8 cellular contexts compared by ENCODE assay signal in the genomic region with DNA sequence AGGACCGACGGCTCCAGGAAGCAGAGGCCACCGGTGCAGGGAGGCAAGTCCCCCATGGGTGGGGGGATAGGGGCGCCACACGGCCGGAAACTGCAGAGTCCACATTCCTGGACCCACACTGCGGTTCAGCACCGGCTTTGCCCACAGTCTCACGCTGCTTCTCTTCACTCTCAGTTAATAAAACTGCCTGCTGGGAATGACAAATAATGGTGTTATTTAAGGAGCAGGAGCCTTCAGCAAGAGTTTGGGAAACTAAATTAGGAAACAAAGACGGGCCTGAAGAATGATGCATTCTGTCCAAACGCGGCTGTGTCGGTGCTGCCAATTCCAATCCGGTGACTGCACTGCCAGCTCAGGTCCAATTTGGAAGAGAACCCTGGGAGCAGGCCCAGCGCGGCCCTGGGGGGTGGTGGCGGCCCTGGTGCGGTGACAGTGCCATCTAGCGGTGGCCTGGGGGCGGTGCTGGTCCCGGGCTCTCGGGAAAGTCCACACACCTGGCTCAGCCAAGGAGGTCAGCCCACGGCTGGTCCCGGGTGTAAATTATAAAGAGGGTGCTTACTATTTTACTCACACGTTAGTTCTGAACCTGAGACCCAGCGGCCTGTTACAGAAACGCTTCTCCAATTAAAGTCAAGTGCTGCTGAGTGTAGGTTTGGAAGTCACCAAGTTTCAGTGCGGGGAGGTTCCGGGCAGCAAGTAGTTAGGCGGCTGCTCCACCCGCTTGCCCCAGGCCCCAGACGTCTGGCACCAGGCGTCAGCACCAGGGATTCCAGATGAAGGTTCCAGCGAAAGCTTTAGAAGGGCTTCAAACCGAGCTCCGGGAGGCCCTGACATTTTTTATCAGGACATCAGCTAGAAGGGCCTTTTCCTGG.
DNase-seq lines count a peak whose midpoint lies in the region; ATAC-seq, FAIRE-seq and TF ChIP-seq lines count a peak whose summit lies in the region.

No MANE protein-coding gene starts in this region.

- CTCF ChIA-PET in A549 (lab: Yijun Ruan, JAX) = interaction anchor here (0.6 to 4.1 kb wide), 21 partner anchors 8 to 264 kb away, joined by 3 to 31 read pairs (median 5); no protein-coding TSS in a partner anchor
- CTCF ChIA-PET in OCI-LY7 (lab: Charles Lee; ENCODE audit: unreplicated experiment) = interaction anchor here (0.6 kb wide), 1 partner anchor 182 kb away, joined by 3 read pairs; no protein-coding TSS in a partner anchor

- H3K79me2 ChIP-seq in OCI-LY7 (ENCODE audit: insufficient read depth, low read depth, low read length) = no peaks in the 10 kb centered on the region

- peaks cover 7% of the 10 kb centered on the region; the same call in 2 of the 3 replicates for H3K4me1 ChIP-seq in A549
- no peaks in the 10 kb centered on the region for H3K4me1 ChIP-seq in OCI-LY7 (ENCODE audit: insufficient read depth, low read length, poor library complexity, severe bottlenecking)
- peaks cover 0 to 7% of the 10 kb centered on the region in 2 donors for H3K4me1 ChIP-seq in neuronal stem cell (ENCODE audit: control insufficient read depth in 2 of 2, insufficient read depth in 1 of 2, low read depth in 1 of 2, low read length in 2 of 2)
- peaks cover 0 to 15% (median 12%) of the 10 kb centered on the region in 4 donors for H3K4me1 ChIP-seq in stomach

- H2BK5ac ChIP-seq in neuronal stem cell (ENCODE audit: low read length) = no peak overlapping the region

- DNase-seq in A549 (ENCODE audit: low read depth in 1 of 2, low spot score in 1 of 2) = peak; percentile 48 to 85
- DNase-seq in OCI-LY7 (ENCODE audit: low spot score) = peak; percentile 19
- DNase-seq in activated effector memory CD4-positive, alpha-beta T cell treated with Interleukin-2 at 50 U/mL for 16 hours = peak; percentile 10
- peak; percentile 97 to 98 for DNase-seq in foreskin fibroblast
- peak; percentile 53 for DNase-seq in neuronal stem cell (ENCODE audit: low spot score)
- peak; percentile 77 for DNase-seq in stomach

- no peak overlapping the region for H3K4ac ChIP-seq in neuronal stem cell (ENCODE audit: low read length)

- TF ChIP-seq CTCF in A549 (IDR thresholded peaks at IDR 0.05) = peak; percentile 90
- TF ChIP-seq CTCF in OCI-LY7 (conservative IDR thresholded peaks at IDR 0.05; ENCODE audit: low read length) = peak; percentile 91
- TF ChIP-seq CTCF in foreskin fibroblast (IDR thresholded peaks at IDR 0.05; ENCODE audit: low read depth, low read length) = peak; percentile 98
- TF ChIP-seq CTCF in stomach (IDR thresholded peaks at IDR 0.05) = peak in 5 of 7 experiments; percentile 57 to 96 (median 89)

- H3K9me2 ChIP-seq in OCI-LY7 (ENCODE audit: insufficient read depth, low read length) = no peaks in the 10 kb centered on the region

- no peak overlapping the region for H4K91ac ChIP-seq in neuronal stem cell (ENCODE audit: low read depth, low read length, poor library complexity)

- H3K4me3 ChIP-seq in A549 (no peak overlapping the region), OCI-LY7 (ENCODE audit: low read depth, low read length, poor library complexity, severe bottlenecking) (no peak overlapping the region), foreskin fibroblast (ENCODE audit: low read depth in 1 of 2, low read length in 2 of 2) (no peak overlapping the region), neuronal stem cell (ENCODE audit: low read length in 2 of 2) (no peak overlapping the region), stomach (peak overlapping the region in 1 of 4 donors; percentile 7)

- TF ChIP-seq POLR2A in A549 (IDR thresholded peaks at IDR 0.05; ENCODE audit: low read length) (no peak), stomach (IDR thresholded peaks at IDR 0.05) (no peak)

- no peak overlapping the region for H2BK12ac ChIP-seq in neuronal stem cell (ENCODE audit: low read length)

- H3K27me3 ChIP-seq in neuronal stem cell (ENCODE audit: control insufficient read depth in 3 of 3, insufficient read depth in 3 of 3, low read depth in 1 of 3, low read length in 3 of 3) (no peaks in the 10 kb centered on the region), stomach (peaks cover 0 to 7% (median 0%) of the 10 kb centered on the region in 3 donors)

- no TSS peak for BruUV-seq in OCI-LY7 (replicated peaks; lab: Mats Ljungman, UMichigan)

- H2BK15ac ChIP-seq in neuronal stem cell (ENCODE audit: low read length) = no peak overlapping the region

- no peak overlapping the region for H3K18ac ChIP-seq in neuronal stem cell (ENCODE audit: low read length)

- FAIRE-seq in A549 (lab: Jason Lieb, UNC) = no peak

- H3K9ac ChIP-seq in neuronal stem cell (ENCODE audit: low read depth, low read length, poor library complexity) = peak overlapping the region; percentile 25

- peak overlapping the region; percentile 13 for H2AK5ac ChIP-seq in neuronal stem cell (ENCODE audit: low read depth, low read length)

- H3K27ac ChIP-seq in A549 (peak overlapping the region; percentile 6 to 45; a peak in 2 of 6 replicates), OCI-LY7 (ENCODE audit: low read depth, low read length, poor library complexity, severe bottlenecking) (no peak overlapping the region), neuronal stem cell (replicated peaks; ENCODE audit: low read length) (no peak overlapping the region), stomach (peak overlapping the region; percentile 34 to 86 (median 81))

- no peak overlapping the region for H3K23ac ChIP-seq in neuronal stem cell (ENCODE audit: low read depth, low read length, poor library complexity)

- no peak overlapping the region for H2BK120ac ChIP-seq in neuronal stem cell (ENCODE audit: low read depth, low read length)

- no peaks in the 10 kb centered on the region for H4K20me1 ChIP-seq in OCI-LY7 (ENCODE audit: insufficient read depth, low read length)

- H3K4me2 ChIP-seq in A549 = peak overlapping the region; percentile 62
- no peak overlapping the region for H3K4me2 ChIP-seq in OCI-LY7 (ENCODE audit: low read length)
- H3K4me2 ChIP-seq in neuronal stem cell (ENCODE audit: insufficient read depth, low read length, poor library complexity, severe bottlenecking) = no peak overlapping the region

- H3K14ac ChIP-seq in neuronal stem cell (ENCODE audit: low read length) = no peak overlapping the region

- H3K9me3 ChIP-seq in A549 (no peaks in the 10 kb centered on the region), OCI-LY7 (ENCODE audit: low read length) (no peaks in the 10 kb centered on the region), neuronal stem cell (replicated peaks in 1 of 2; ENCODE audit: control insufficient read depth in 2 of 2, insufficient read depth in 1 of 2, low read depth in 1 of 2, low read length in 2 of 2) (no peaks in the 10 kb centered on the region), stomach (no peaks in the 10 kb centered on the region)

- POLR2A ChIA-PET in A549 (lab: Yijun Ruan, JAX) (no interaction called here), OCI-LY7 (lab: Charles Lee) (no interaction called here)

- H4K8ac ChIP-seq in neuronal stem cell (ENCODE audit: low read depth, low read length) = no peak overlapping the region

- ATAC-seq in A549 = peak; percentile 87 to 98
- ATAC-seq in GM18508 (IDR thresholded peaks at IDR 0.05; ENCODE audit: insufficient read depth, unreplicated experiment) = peak; percentile 65
- ATAC-seq in HG03045 (IDR thresholded peaks at IDR 0.05; ENCODE audit: unreplicated experiment) = peak; percentile 86

- intact Hi-C loops in OCI-LY7 (cut with micrococcal nuclease; ENCODE audit: unreplicated experiment) (no loop called here), stomach (cut with DNase I; ENCODE audit: low total_unique reads) (no loop called here)

- 24% methylated on average over 29 of the region's 36 CpGs for WGBS in A549 (ENCODE audit: missing lambda C conversion rate)
- WGBS in neuronal stem cell (ENCODE audit: extremely low coverage in 2 of 2, insufficient read length in 2 of 2, insufficient replicate concordance in 1 of 2), 2 donors = no CpG with 5 or more reads among the region's 36 CpGs
- WGBS in stomach, 5 donors = 23 to 31% (median 24%) methylated on average over 24 to 36 of the region's 36 CpGs

- peak; percentile 81 to 86 for TF ChIP-seq RAD21 in A549 (conservative IDR thresholded peaks at IDR 0.05 in 1 of 2, IDR thresholded peaks at IDR 0.05 in 1 of 2)

- TF ChIP-seq EP300 in A549 (IDR thresholded peaks at IDR 0.05) = no peak
- TF ChIP-seq EP300 in stomach (IDR thresholded peaks at IDR 0.05) = peak; percentile 42

- H3K79me1 ChIP-seq in neuronal stem cell (ENCODE audit: low read depth, low read length) = no peaks in the 10 kb centered on the region

- H3K36me3 ChIP-seq in OCI-LY7 (ENCODE audit: insufficient read depth, low read length) = no peaks in the 10 kb centered on the region
- no peaks in the 10 kb centered on the region for H3K36me3 ChIP-seq in neuronal stem cell (replicated peaks in 1 of 2; ENCODE audit: control insufficient read depth in 2 of 2, insufficient read depth in 2 of 2, low read length in 2 of 2)
- H3K36me3 ChIP-seq in stomach = no peaks in the 10 kb centered on the region

- H2AFZ ChIP-seq in OCI-LY7 (ENCODE audit: low read length) (no peak overlapping the region), neuronal stem cell (ENCODE audit: low read length) (peak overlapping the region; percentile 74)

TF ChIP-seq in A549, 52 proteins besides CTCF, POLR2A, EP300 and RAD21:
- TF ChIP-seq SMC3 (IDR thresholded peaks at IDR 0.05) = peak; percentile 59
- no peak for TF ChIP-seq FOSB (CRISPR knock-in tag; IDR thresholded peaks at IDR 0.05)
TF ChIP-seq in A549: peak in this region for 1.

Comparison
In these comparisons a context has a peak if more than half of its experiments do, and no peak if none do; other contexts are left out.
1. DNase-seq: peak in every context shown above with its lines; median percentile 98 in foreskin fibroblast; 77 in stomach; 66 in A549; 53 in neuronal stem cell; 19 in OCI-LY7; 10 in activated effector memory CD4-positive, alpha-beta T cell treated with Interleukin-2 at 50 U/mL for 16 hours.
2. H3K27ac ChIP-seq: peak in A549 (2 of 2) and stomach (5 of 5); none in OCI-LY7 (single experiment) and neuronal stem cell (single experiment).
3. Peak in every context shown above with its lines, with median percentiles within 50 percentile points of each other: ATAC-seq and CTCF ChIP-seq.